Comparison of ENCODE assay signal across 8 cellular contexts in genomic region chr4:38128478-38129451, GRCh38.
DNase-seq lines count a peak whose midpoint lies in the region; ATAC-seq and TF ChIP-seq lines count a peak whose summit lies in the region.

No MANE protein-coding gene starts in this region.

- 83% methylated on average over 1 of the region's 7 CpGs; no CpG with 5 or more reads in 1 of the 2 experiments for WGBS in IMR-90 (ENCODE audit: extremely low coverage in 2 of 2, insufficient read length in 1 of 2), 2 experiments
- WGBS in iPS DF 6.9 (ENCODE audit: insufficient coverage, insufficient read length), result no CpG with 5 or more reads among the region's 7 CpGs
- 76 to 81% (median 78%) methylated on average over 7 of the region's 7 CpGs for WGBS in psoas muscle, 3 donors

- H2BK120ac ChIP-seq in IMR-90 (ENCODE audit: low read depth, low read length), result peak overlapping the region; percentile 44

- no peak overlapping the region for H3K18ac ChIP-seq in IMR-90 (ENCODE audit: low read depth, low read length)

- no peak overlapping the region for H3K9ac ChIP-seq in IMR-90 (ENCODE audit: low read depth, low read length)

- CTCF ChIA-PET in IMR-90 (lab: Yijun Ruan, JAX), result interaction anchor here (1.5 kb wide), 1 partner anchor 9 kb away, joined by 4 read pairs; no protein-coding TSS in a partner anchor

- peak; percentile 43 to 89 (median 64) for DNase-seq in CD4-positive, CD25-positive, alpha-beta regulatory T cell
- peak; percentile 89 for DNase-seq in IMR-90
- DNase-seq in activated CD8-positive, alpha-beta memory T cell treated with anti-CD3 and anti-CD28 coated beads, Interleukin-2, amount 50 U/mL, for 1 hour (ENCODE audit: extremely low read depth), result peak; percentile 29
- DNase-seq in iPS DF 6.9 (ENCODE audit: low read depth, low spot score), result peak; percentile 52
- peak; percentile 33 for DNase-seq in stimulated activated CD8-positive, alpha-beta memory T cell treated with anti-CD3 and anti-CD28 coated beads, Interleukin-12 subunit alpha, Interleukin-12 subunit beta, amount 100 ng/mL, for 1 hour (ENCODE audit: low read depth)
- no peak for DNase-seq in NCI-H446 (lab: John Stamatoyannopoulos, UW)
- DNase-seq in psoas muscle, result no peak

- H2AK9ac ChIP-seq in IMR-90 (replicated peaks; ENCODE audit: low read depth, low read length, poor library complexity), result peak overlapping the region; percentile 38

- H3K14ac ChIP-seq in IMR-90 (replicated peaks; ENCODE audit: low read depth, low read length), result peak overlapping the region; percentile 67

- no peak overlapping the region for H3K4me2 ChIP-seq in IMR-90 (ENCODE audit: low read depth, low read length)

- no peak overlapping the region for H3K56ac ChIP-seq in IMR-90 (ENCODE audit: extremely low read depth, insufficient read depth, low read length)

- peak overlapping the region; percentile 47 for H3K4ac ChIP-seq in IMR-90 (ENCODE audit: low read depth, low read length)

- peaks cover 34 to 64% (median 52%) of the 10 kb centered on the region in 4 donors for H3K4me1 Mint-ChIP-seq in CD4-positive, CD25-positive, alpha-beta regulatory T cell

- in situ Hi-C loops in IMR-90 (cut with MboI; ENCODE audit: low sequenced_read_pairs), result no loop called here

- peak; percentile 40 to 51 for ATAC-seq in CD4-positive, CD25-positive, alpha-beta regulatory T cell (ENCODE audit: low read depth in 2 of 2)
- ATAC-seq in GM21381 (IDR thresholded peaks at IDR 0.05; ENCODE audit: unreplicated experiment) (peak; percentile 44), IMR-90 (ENCODE audit: low read depth) (no peak), psoas muscle (no peak)

- peaks cover 26% of the 10 kb centered on the region for H3K36me3 Mint-ChIP-seq in CD4-positive, CD25-positive, alpha-beta regulatory T cell

- peak overlapping the region; percentile 43 to 71 (median 58) for H3K4me3 Mint-ChIP-seq in CD4-positive, CD25-positive, alpha-beta regulatory T cell

- no peak for TF ChIP-seq RAD21 in IMR-90 (IDR thresholded peaks at IDR 0.05; ENCODE audit: low read length)

- peaks cover 6% of the 10 kb centered on the region for H3K36me3 ChIP-seq in CD4-positive, CD25-positive, alpha-beta regulatory T cell (ENCODE audit: control insufficient read depth, insufficient read depth, low read length)
- no peaks in the 10 kb centered on the region; the same call in 1 of the 2 replicates for H3K36me3 ChIP-seq in IMR-90 (ENCODE audit: control insufficient read depth, insufficient read depth, low read length)
- H3K36me3 ChIP-seq in iPS DF 6.9 (ENCODE audit: control insufficient read depth, insufficient read depth, low read length), result 0 out of 2 replicates have a peak, but pooled peaks cover 2% of the 10 kb centered on the region
- peaks cover 0 to 50% of the 10 kb centered on the region in 2 donors for H3K36me3 ChIP-seq in psoas muscle (ENCODE audit: insufficient read depth in 1 of 2, low read depth in 1 of 2)

- H3K23ac ChIP-seq in IMR-90 (ENCODE audit: low read depth, low read length), result peak overlapping the region; percentile 48; the same call in 1 of the 2 replicates

- no peaks in the 10 kb centered on the region for H3K27me3 Mint-ChIP-seq in CD4-positive, CD25-positive, alpha-beta regulatory T cell

- H3K4me1 ChIP-seq in CD4-positive, CD25-positive, alpha-beta regulatory T cell (ENCODE audit: control insufficient read depth, insufficient read depth, low read length, poor library complexity, severe bottlenecking), result peaks cover 58% of the 10 kb centered on the region
- H3K4me1 ChIP-seq in IMR-90 (ENCODE audit: control insufficient read depth, insufficient read depth, low read length) (peaks cover 19% of the 10 kb centered on the region), iPS DF 6.9 (ENCODE audit: control insufficient read depth, insufficient read depth, low read length) (peaks cover 6% of the 10 kb centered on the region), psoas muscle (no peaks in the 10 kb centered on the region)

- TF ChIP-seq CTCF in IMR-90 (conservative IDR thresholded peaks at IDR 0.05; ENCODE audit: low read depth, low read length), result no peak
- TF ChIP-seq CTCF in psoas muscle (IDR thresholded peaks at IDR 0.05), result no peak

- no peak overlapping the region; the same call in 2 of the 3 replicates for H2BK15ac ChIP-seq in IMR-90 (ENCODE audit: low read depth, low read length)

- POLR2A ChIA-PET in IMR-90 (lab: Charles Lee; ENCODE audit: unreplicated experiment), result no interaction called here

- peaks cover 0 to 2% (median 0%) of the 10 kb centered on the region in 7 donors for H3K9me3 Mint-ChIP-seq in CD4-positive, CD25-positive, alpha-beta regulatory T cell

- peak overlapping the region; percentile 30 for H3K4me3 ChIP-seq in CD4-positive, CD25-positive, alpha-beta regulatory T cell (ENCODE audit: low read depth, low read length)
- no peak overlapping the region for H3K4me3 ChIP-seq in IMR-90 (ENCODE audit: insufficient read depth, low read depth, low read length)
- no peak overlapping the region for H3K4me3 ChIP-seq in iPS DF 6.9 (ENCODE audit: low read length)
- H3K4me3 ChIP-seq in psoas muscle, result no peak overlapping the region

- 0 out of 4 replicates have a peak, but pooled peaks cover 0 to 5% of the 10 kb centered on the region in 2 experiments for H3K79me1 ChIP-seq in IMR-90 (ENCODE audit: low read depth in 1 of 2, low read length in 2 of 2)

- intact Hi-C loops in IMR-90 (cut with micrococcal nuclease) (no loop called here), psoas muscle (cut with DNase I) (no loop called here)

- no TSS peak for BruUV-seq in IMR-90 (replicated peaks; lab: Mats Ljungman, UMichigan)

- H2BK5ac ChIP-seq in IMR-90 (ENCODE audit: low read depth, low read length, poor library complexity, severe bottlenecking), result no peak overlapping the region

- no peak for TF ChIP-seq POLR2A in IMR-90 (IDR thresholded peaks at IDR 0.05; ENCODE audit: low read depth, low read length)

- H4K20me1 ChIP-seq in IMR-90 (ENCODE audit: insufficient read depth, low read length), result no peaks in the 10 kb centered on the region

- H3K27ac Mint-ChIP-seq in CD4-positive, CD25-positive, alpha-beta regulatory T cell, result peak overlapping the region; percentile 98

- peak overlapping the region; percentile 76 for H3K27ac ChIP-seq in CD4-positive, CD25-positive, alpha-beta regulatory T cell (ENCODE audit: insufficient read depth, low read length, poor library complexity, severe bottlenecking)
- H3K27ac ChIP-seq in IMR-90 (ENCODE audit: insufficient read depth, low read length) (no peak overlapping the region), iPS DF 6.9 (ENCODE audit: low read length) (no peak overlapping the region), psoas muscle (no peak overlapping the region)

- H3K9me1 ChIP-seq in IMR-90 (ENCODE audit: insufficient read depth, low read length), result peaks cover 21% of the 10 kb centered on the region

- H2AFZ ChIP-seq in IMR-90 (replicated peaks; ENCODE audit: low read length, poor library complexity), result no peak overlapping the region

- H2BK20ac ChIP-seq in IMR-90 (ENCODE audit: low read depth, low read length), result peak overlapping the region; percentile 2; the same call in 1 of the 2 replicates

- H4K8ac ChIP-seq in IMR-90 (ENCODE audit: low read depth in 2 of 2, low read length in 2 of 2), result peak overlapping the region in 1 of 2 experiments; percentile 42; a peak in 1 of 4 replicates

- dilution Hi-C loops in IMR-90 (cut with HindIII; ENCODE audit: low sequenced_read_pairs, unreplicated experiment), result no loop called here

- peak overlapping the region; percentile 24; the same call in 1 of the 2 replicates for H2AK5ac ChIP-seq in IMR-90 (ENCODE audit: low read depth, low read length)

- peak overlapping the region; percentile 10; the same call in 1 of the 2 replicates for H4K5ac ChIP-seq in IMR-90 (ENCODE audit: low read depth, low read length)

- no peaks in the 10 kb centered on the region for H3K9me3 ChIP-seq in CD4-positive, CD25-positive, alpha-beta regulatory T cell (ENCODE audit: control insufficient read depth in 2 of 2, low read length in 2 of 2)
- H3K9me3 ChIP-seq in IMR-90 (ENCODE audit: control insufficient read depth, insufficient read depth, low read length) (no peaks in the 10 kb centered on the region), iPS DF 6.9 (ENCODE audit: control insufficient read depth, insufficient read depth, low read length) (no peaks in the 10 kb centered on the region), psoas muscle (no peaks in the 10 kb centered on the region)

- H3K27me3 ChIP-seq in CD4-positive, CD25-positive, alpha-beta regulatory T cell (ENCODE audit: control insufficient read depth, insufficient read depth, low read length), result no peaks in the 10 kb centered on the region
- no peaks in the 10 kb centered on the region for H3K27me3 ChIP-seq in IMR-90 (ENCODE audit: control insufficient read depth, insufficient read depth, low read length)
- H3K27me3 ChIP-seq in iPS DF 6.9 (ENCODE audit: control insufficient read depth, insufficient read depth, low read length), result peaks cover 4% of the 10 kb centered on the region
- no peaks in the 10 kb centered on the region for H3K27me3 ChIP-seq in psoas muscle (ENCODE audit: insufficient read depth in 3 of 3, low read length in 2 of 3)

- peak overlapping the region; percentile 18; the same call in 1 of the 2 replicates for H4K91ac ChIP-seq in IMR-90 (ENCODE audit: insufficient read depth, low read depth, low read length)

TF ChIP-seq in IMR-90, 13 proteins besides CTCF, POLR2A, EP300 and RAD21:
- TF ChIP-seq RCOR1 (IDR thresholded peaks at IDR 0.05; ENCODE audit: insufficient replicate concordance, low read length), result no peak
- TF ChIP-seq NFE2L2 (IDR thresholded peaks at IDR 0.05; ENCODE audit: low read depth, low read length), result 0 out of 2 replicates have a peak, but pooled peaks have one; percentile 9
- no peak for TF ChIP-seq USF2 (IDR thresholded peaks at IDR 0.05; ENCODE audit: low read depth, low read length)
- peak; percentile 61 for TF ChIP-seq MAFK (IDR thresholded peaks at IDR 0.05; ENCODE audit: low read depth, low read length)
TF ChIP-seq in IMR-90: peak in this region for 2.

Comparison
In these comparisons a context has a peak if more than half of its experiments do, and no peak if none do; other contexts are left out.
1. ATAC-seq: peak in CD4-positive, CD25-positive, alpha-beta regulatory T cell (2 of 2) and GM21381 (single experiment); none in IMR-90 (single experiment) and psoas muscle (0 of 4).
2. DNase-seq: peak in CD4-positive, CD25-positive, alpha-beta regulatory T cell (3 of 3), IMR-90 (single experiment), activated CD8-positive, alpha-beta memory T cell treated with anti-CD3 and anti-CD28 coated beads, Interleukin-2, amount 50 U/mL, for 1 hour (single experiment), iPS DF 6.9 (single experiment) and stimulated activated CD8-positive, alpha-beta memory T cell treated with anti-CD3 and anti-CD28 coated beads, Interleukin-12 subunit alpha, Interleukin-12 subunit beta, amount 100 ng/mL, for 1 hour (single experiment); none in NCI-H446 (0 of 2) and psoas muscle (0 of 2).